16 cellular contexts compared by ENCODE assay signal in genomic region chr3:50164984-50165383, GRCh38. TPM values are rescaled to one million over a fixed set of nuclear protein-coding genes. Genes with fewer than 3 reads are reported as not detected.
DNase-seq lines count a peak whose midpoint lies in the region; ATAC-seq and TF ChIP-seq lines count a peak whose summit lies in the region.
"Had no signal": no experiment of that assay in that cellular context is flagged by ENCODE, and none has a peak within 500 bp of the region (broad histone marks: within the 10 kb centered on the region; RNA-seq: fewer than 3 reads in every experiment).

No MANE protein-coding gene starts in this region.

- no peak overlapping the region for H3K4me3 Mint-ChIP-seq in CD8-positive, alpha-beta memory T cell
- H3K4me3 Mint-ChIP-seq: naive B cell had no signal

- POLR2A ChIA-PET in CD8-positive, alpha-beta memory T cell (lab: Charles Lee): no interaction called here

- intact Hi-C loops in ascending aorta (cut with DNase I): loop anchor here (1.0 to 5.0 kb wide), 2 partner anchors 10 to 663 kb away; partner anchors contain the start of gene SEMA3F

- H3K9me3 ChIP-seq in BLaER1 treated with 17β-estradiol and CSF1 and Interleukin-3, amounts not matched to agents 10 nM and 100 nM (replicated peaks in 1 of 11): no peaks in the 10 kb centered on the region
- H3K9me3 ChIP-seq in ascending aorta (no peaks in the 10 kb centered on the region), hepatocyte (ENCODE audit: low read depth) (no peaks in the 10 kb centered on the region), skeletal muscle satellite cell (replicated peaks; ENCODE audit: low read length) (no peaks in the 10 kb centered on the region)
- no peaks in the 10 kb centered on the region for H3K9me3 ChIP-seq in CD8-positive, alpha-beta memory T cell (ENCODE audit: low read length)

- H3K79me2 ChIP-seq in hepatocyte: peaks cover 7% of the 10 kb centered on the region

- peak overlapping the region in 5 of 11 experiments; percentile 67 to 75 (median 72); a peak in 6 of 22 replicates for H3K9ac ChIP-seq in BLaER1 treated with 17β-estradiol and CSF1 and Interleukin-3, amounts not matched to agents 10 nM and 100 nM
- peak overlapping the region; percentile 53 for H3K9ac ChIP-seq in skeletal muscle satellite cell (ENCODE audit: low read depth, low read length)

- H3K4me1 Mint-ChIP-seq in CD8-positive, alpha-beta memory T cell: no peaks in the 10 kb centered on the region
- H3K4me1 Mint-ChIP-seq: naive B cell had no signal

- H2AFZ ChIP-seq in hepatocyte: no peak overlapping the region

- H3K9me2 ChIP-seq in hepatocyte (replicated peaks; ENCODE audit: insufficient read depth): no peaks in the 10 kb centered on the region

- CTCF ChIA-PET in CD8-positive, alpha-beta memory T cell (lab: Charles Lee): interaction anchor here (1.2 kb wide), 1 partner anchor 18 kb away, joined by 3 read pairs; no protein-coding TSS in a partner anchor

- DNase-seq in ascending aorta (ENCODE audit: low spot score in 2 of 2) (no peak), hepatocyte (ENCODE audit: low spot score) (no peak), RKO (ENCODE audit: low spot score) (no peak), left lobe of liver (ENCODE audit: low spot score) (no peak)
- DNase-seq in CD8-positive, alpha-beta memory T cell: no peak
- DNase-seq: activated CD8-positive, alpha-beta memory T cell treated with anti-CD3 and anti-CD28 coated beads for 24 hours; activated naive CD4-positive, alpha-beta T cell treated with Interleukin-2 at 50 U/mL for 16 hours; central memory CD4-positive, alpha-beta T cell; naive B cell; NCI-H2029; SHP77 had no signal

- H3K36me3 ChIP-seq in BLaER1 treated with 17β-estradiol and CSF1 and Interleukin-3, amounts not matched to agents 10 nM and 100 nM: peaks cover 0 to 31% (median 15%) of the 10 kb centered on the region in 11 experiments; a peak in 10 of 22 replicates
- no peaks in the 10 kb centered on the region for H3K36me3 ChIP-seq in ascending aorta
- no peaks in the 10 kb centered on the region for H3K36me3 ChIP-seq in hepatocyte (replicated peaks; ENCODE audit: insufficient read depth, low read depth)
- H3K36me3 ChIP-seq in skeletal muscle satellite cell (ENCODE audit: insufficient read depth, low read length): no peaks in the 10 kb centered on the region
- no peaks in the 10 kb centered on the region for H3K36me3 ChIP-seq in CD8-positive, alpha-beta memory T cell (ENCODE audit: insufficient read depth, low read length)

- H3K27me3 ChIP-seq in BLaER1 treated with 17β-estradiol and CSF1 and Interleukin-3, amounts not matched to agents 10 nM and 100 nM: no peaks in the 10 kb centered on the region
- H3K27me3 ChIP-seq in ascending aorta: no peaks in the 10 kb centered on the region
- peaks cover 2% of the 10 kb centered on the region for H3K27me3 ChIP-seq in hepatocyte
- H3K27me3 ChIP-seq in skeletal muscle satellite cell (ENCODE audit: control insufficient read depth, insufficient read depth, low read length): no peaks in the 10 kb centered on the region
- H3K27me3 ChIP-seq in CD8-positive, alpha-beta memory T cell (ENCODE audit: insufficient read depth, low read length, poor library complexity, severe bottlenecking): no peaks in the 10 kb centered on the region

- H3K27ac Mint-ChIP-seq in CD8-positive, alpha-beta memory T cell: peak overlapping the region in 1 of 8 donors; percentile 81
- H3K27ac Mint-ChIP-seq: naive B cell had no signal

- ATAC-seq in left lobe of liver (no peak), HG03095 (IDR thresholded peaks at IDR 0.05; ENCODE audit: unreplicated experiment) (no peak)
- ATAC-seq: GM12878 had no signal

- peaks cover 0 to 61% (median 0%) of the 10 kb centered on the region in 11 experiments; a peak in 4 of 22 replicates for H4K20me1 ChIP-seq in BLaER1 treated with 17β-estradiol and CSF1 and Interleukin-3, amounts not matched to agents 10 nM and 100 nM
- peaks cover 28% of the 10 kb centered on the region for H4K20me1 ChIP-seq in hepatocyte (ENCODE audit: insufficient read depth, poor library complexity, severe bottlenecking)

- no peak for TF ChIP-seq CTCF in ascending aorta (IDR thresholded peaks at IDR 0.05)
- TF ChIP-seq CTCF in hepatocyte (IDR thresholded peaks at IDR 0.05; ENCODE audit: poor library complexity): no peak

- H3K36me3 Mint-ChIP-seq in CD8-positive, alpha-beta memory T cell: no peaks in the 10 kb centered on the region
- H3K36me3 Mint-ChIP-seq: naive B cell had no signal

- peaks cover 0 to 1% of the 10 kb centered on the region in 2 donors for H3K27me3 Mint-ChIP-seq in CD8-positive, alpha-beta memory T cell

- H3K27ac ChIP-seq in BLaER1 treated with 17β-estradiol and CSF1 and Interleukin-3, amounts not matched to agents 10 nM and 100 nM: peak overlapping the region in 6 of 11 experiments; percentile 69 to 85 (median 78); a peak in 8 of 22 replicates
- H3K27ac ChIP-seq in ascending aorta: peak overlapping the region; percentile 88 to 94
- peak overlapping the region; percentile 48 for H3K27ac ChIP-seq in hepatocyte
- no peak overlapping the region for H3K27ac ChIP-seq in CD8-positive, alpha-beta memory T cell (ENCODE audit: low read depth, low read length)

- H3K4me2 ChIP-seq in BLaER1 treated with 17β-estradiol and CSF1 and Interleukin-3, amounts not matched to agents 10 nM and 100 nM: peak overlapping the region in 9 of 11 experiments; percentile 81 to 100 (median 94); a peak in 17 of 22 replicates
- peak overlapping the region; percentile 46 for H3K4me2 ChIP-seq in hepatocyte
- H3K4me2 ChIP-seq in skeletal muscle satellite cell (ENCODE audit: low read length): peak overlapping the region; percentile 38

- peaks cover 35 to 100% (median 100%) of the 10 kb centered on the region in 10 experiments for H3K4me1 ChIP-seq in BLaER1 treated with 17β-estradiol and CSF1 and Interleukin-3, amounts not matched to agents 10 nM and 100 nM
- peaks cover 30 to 82% of the 10 kb centered on the region in 2 donors for H3K4me1 ChIP-seq in ascending aorta
- peaks cover 37% of the 10 kb centered on the region for H3K4me1 ChIP-seq in hepatocyte (ENCODE audit: insufficient read depth)
- H3K4me1 ChIP-seq in skeletal muscle satellite cell (ENCODE audit: control insufficient read depth, insufficient read depth, low read length): peaks cover 63% of the 10 kb centered on the region
- H3K4me1 ChIP-seq in CD8-positive, alpha-beta memory T cell (ENCODE audit: insufficient read depth, low read length): no peaks in the 10 kb centered on the region

- H3K4me3 ChIP-seq in BLaER1 treated with 17β-estradiol and CSF1 and Interleukin-3, amounts not matched to agents 10 nM and 100 nM: no peak overlapping the region; a peak in 1 of 20 replicates
- peak overlapping the region in 1 of 2 donors; percentile 43 for H3K4me3 ChIP-seq in ascending aorta
- H3K4me3 ChIP-seq in hepatocyte: no peak overlapping the region
- peak overlapping the region; percentile 41 for H3K4me3 ChIP-seq in skeletal muscle satellite cell (ENCODE audit: low read length)
- no peak overlapping the region for H3K4me3 ChIP-seq in CD8-positive, alpha-beta memory T cell (ENCODE audit: low read length)
- H3K4me3 ChIP-seq: GM12878 had no signal

- H3K9me3 Mint-ChIP-seq in CD8-positive, alpha-beta memory T cell: no peaks in the 10 kb centered on the region
- H3K9me3 Mint-ChIP-seq: naive B cell had no signal

RNA-seq across cellular contexts. Expression of gene SEMA3F, which starts 9.9 kb away (rescaled TPM):
- total RNA-seq in ascending aorta: 75.0 TPM
- 11.8 and 15.5 TPM in 2 replicates for total RNA-seq in hepatocyte
- 13.9 and 16.8 TPM in 2 replicates for polyA plus RNA-seq in hepatocyte
- total RNA-seq in skeletal muscle satellite cell (2012; rRNA removed): 2.2 and 3.0 TPM in 2 replicates
- total RNA-seq in left lobe of liver: 4.0 TPM
- total RNA-seq in CD8-positive, alpha-beta memory T cell: not detected
- polyA plus RNA-seq in CD8-positive, alpha-beta memory T cell: not detected

RNA-seq across cellular contexts. Expression of gene GNAT1, which starts 26.4 kb away (rescaled TPM):
- total RNA-seq in ascending aorta (4.7 TPM), hepatocyte (not detected in 2 replicates), left lobe of liver (0.08 TPM)
- not detected in 2 replicates for polyA plus RNA-seq in hepatocyte
- not detected in 2 replicates for total RNA-seq in skeletal muscle satellite cell (2012; rRNA removed)
- total RNA-seq in CD8-positive, alpha-beta memory T cell: not detected
- polyA plus RNA-seq in CD8-positive, alpha-beta memory T cell: not detected
- total RNA-seq: GM12878, LHCN-M2 had no signal
- polyA plus RNA-seq: GM12878 had no signal

RNA-seq across cellular contexts. Expression of gene SLC38A3, which starts 40.1 kb away (rescaled TPM):
- not detected for total RNA-seq in ascending aorta
- total RNA-seq in hepatocyte: 22.6 and 24.7 TPM in 2 replicates
- 37.9 and 56.6 TPM in 2 replicates for polyA plus RNA-seq in hepatocyte
- total RNA-seq in skeletal muscle satellite cell (2012; rRNA removed): not detected in 2 replicates
- total RNA-seq in left lobe of liver: 242 TPM
- not detected for total RNA-seq in CD8-positive, alpha-beta memory T cell
- polyA plus RNA-seq in CD8-positive, alpha-beta memory T cell: not detected
- total RNA-seq: GM12878 had no signal

Comparison
In these comparisons a context has a peak if more than half of its experiments do, and no peak if none do; other contexts are left out.
1. H3K4me2 ChIP-seq: peak in every context shown above with its lines; median percentile 94 in BLaER1 treated with 17β-estradiol and CSF1 and Interleukin-3, amounts not matched to agents 10 nM and 100 nM; 46 in hepatocyte; 38 in skeletal muscle satellite cell.
2. RNA of gene SLC38A3, which starts 40.1 kb away (total RNA-seq): 242 TPM in left lobe of liver (single experiment) and 22.6 to 24.7 TPM in hepatocyte; not detected in CD8-positive, alpha-beta memory T cell and not detected in ascending aorta (single experiment); every median in the first group is over 10 times any median in the second.